ENCODE assay signal across 12 cellular contexts in genomic region chr14:55577229-55577628, GRCh38.
"Had no signal": no experiment of that assay in that cellular context is flagged by ENCODE, and none has a peak within 500 bp of the region (broad histone marks: within the 10 kb centered on the region; RNA-seq: fewer than 3 reads in every experiment).

No MANE protein-coding gene starts in this region.

- H3K4me2 ChIP-seq: hepatocyte had no signal

- H3K27ac ChIP-seq: gastroesophageal sphincter, hepatocyte, parathyroid adenoma, uterus had no signal

- DNase-seq: activated gamma-delta T cell treated with Interleukin-2 at 50 U/mL for 16 hours; activated naive CD8-positive, alpha-beta T cell treated with anti-CD3 and anti-CD28 coated beads, Interleukin-2, amount 10 ng/mL, durations not matched to agents 7 days and 5 days; aorta; kidney glomerular epithelial cell; retina; uterus had no signal

- H3K9me3 Mint-ChIP-seq: activated naive CD8-positive, alpha-beta T cell treated with anti-CD3 and anti-CD28 coated beads, Interleukin-2, amount 10 ng/mL, durations not matched to agents 7 days and 5 days; T-helper 2 cell treated with Interferon-gamma antibody and Interleukin-4, amounts not matched to agents 5 μg/mL and 100 μg/mL, for 36 hours had no signal

- H3K9me3 ChIP-seq: gastroesophageal sphincter, uterus had no signal

- H3K9ac ChIP-seq: parathyroid adenoma had no signal

- H3K27ac Mint-ChIP-seq: activated naive CD8-positive, alpha-beta T cell treated with anti-CD3 and anti-CD28 coated beads, Interleukin-2, amount 10 ng/mL, durations not matched to agents 7 days and 5 days; T-helper 2 cell treated with Interferon-gamma antibody and Interleukin-4, amounts not matched to agents 5 μg/mL and 100 μg/mL, for 36 hours had no signal

- H3K4me3 Mint-ChIP-seq: activated naive CD8-positive, alpha-beta T cell treated with anti-CD3 and anti-CD28 coated beads, Interleukin-2, amount 10 ng/mL, durations not matched to agents 7 days and 5 days; T-helper 2 cell treated with Interferon-gamma antibody and Interleukin-4, amounts not matched to agents 5 μg/mL and 100 μg/mL, for 36 hours had no signal

- ATAC-seq: activated CD4-positive, CD25-positive, alpha-beta regulatory T cell treated with anti-CD3 and anti-CD28 coated beads, Interleukin-2, amount 50 U/mL, for 24 hours; gastroesophageal sphincter had no signal

- H3K36me3 Mint-ChIP-seq: activated naive CD8-positive, alpha-beta T cell treated with anti-CD3 and anti-CD28 coated beads, Interleukin-2, amount 10 ng/mL, durations not matched to agents 7 days and 5 days had no signal

- H2AFZ ChIP-seq: hepatocyte, parathyroid adenoma had no signal

- H3K4me1 ChIP-seq: uterus had no signal

- H3K27me3 ChIP-seq: gastroesophageal sphincter, hepatocyte, uterus had no signal

- H3K4me3 ChIP-seq: gastroesophageal sphincter, hepatocyte, uterus had no signal

- H3K27me3 Mint-ChIP-seq: activated naive CD8-positive, alpha-beta T cell treated with anti-CD3 and anti-CD28 coated beads, Interleukin-2, amount 10 ng/mL, durations not matched to agents 7 days and 5 days had no signal

- FAIRE-seq: colon had no signal

- H3K36me3 ChIP-seq: gastroesophageal sphincter, uterus had no signal
